ENCODE assay signal across 9 cellular contexts in genomic region chr5:150286820-150287219, GRCh38. TPM values are rescaled to one million over a fixed set of nuclear protein-coding genes. Genes with fewer than 3 reads are reported as not detected.
DNase-seq lines count a peak whose midpoint lies in the region; TF ChIP-seq lines count a peak whose summit lies in the region.
"Had no signal": no experiment of that assay in that cellular context is flagged by ENCODE, and none has a peak within 500 bp of the region (broad histone marks: within the 10 kb centered on the region; RNA-seq: fewer than 3 reads in every experiment).

No MANE protein-coding gene starts in this region.

- no peaks in the 10 kb centered on the region for H3K36me3 Mint-ChIP-seq in nephron progenitor cell (ENCODE audit: low read depth)
- H3K36me3 Mint-ChIP-seq in activated CD4-positive, alpha-beta memory T cell treated with anti-CD3 and anti-CD28 coated beads for 36 hours, result no peaks in the 10 kb centered on the region
- H3K36me3 Mint-ChIP-seq in CD4-positive, alpha-beta memory T cell, result no peaks in the 10 kb centered on the region

- CTCF ChIA-PET in activated CD4-positive, alpha-beta memory T cell treated with anti-CD3 and anti-CD28 coated beads for 36 hours (lab: Charles Lee), result no interaction called here
- CTCF ChIA-PET in CD4-positive, alpha-beta memory T cell (lab: Charles Lee; ENCODE audit: partially characterized antibody), result no interaction called here

- H3K4me1 Mint-ChIP-seq in nephron progenitor cell, result peaks cover 33% of the 10 kb centered on the region
- H3K4me1 Mint-ChIP-seq in activated CD4-positive, alpha-beta memory T cell treated with anti-CD3 and anti-CD28 coated beads for 36 hours (ENCODE audit: low read depth), result no peaks in the 10 kb centered on the region
- peaks cover 0 to 2% (median 0%) of the 10 kb centered on the region in 4 donors for H3K4me1 Mint-ChIP-seq in CD4-positive, alpha-beta memory T cell

- H3K27ac ChIP-seq in caudate nucleus (ENCODE audit: low read depth, low read length), result peak overlapping the region; percentile 1
- no peak overlapping the region for H3K27ac ChIP-seq in CD4-positive, alpha-beta memory T cell (ENCODE audit: low read depth, low read length)

- peak; percentile 55 for TF ChIP-seq CTCF in GM12864 (IDR thresholded peaks at IDR 0.05; ENCODE audit: low read depth, low read length, missing control alignments)
- TF ChIP-seq CTCF in nephron progenitor cell (IDR thresholded peaks at IDR 0.05), result peak; percentile 63

- no peaks in the 10 kb centered on the region for H3K9me3 ChIP-seq in CD4-positive, alpha-beta memory T cell (ENCODE audit: control insufficient read depth in 1 of 2, low read length in 2 of 2)

- no peaks in the 10 kb centered on the region for H3K27me3 ChIP-seq in CD4-positive, alpha-beta memory T cell (ENCODE audit: insufficient read depth, low read length)

- no peak overlapping the region for H3K4me3 Mint-ChIP-seq in nephron progenitor cell
- H3K4me3 Mint-ChIP-seq in activated CD4-positive, alpha-beta memory T cell treated with anti-CD3 and anti-CD28 coated beads for 36 hours, result no peak overlapping the region
- H3K4me3 Mint-ChIP-seq in CD4-positive, alpha-beta memory T cell, result no peak overlapping the region

- no peak for DNase-seq in GM12864 (ENCODE audit: low read depth)
- DNase-seq in Jurkat, Clone E6-1 (ENCODE audit: low read depth, low spot score), result peak; percentile 15
- DNase-seq in caudate nucleus (lab: John Stamatoyannopoulos, UW), result no peak
- peak; percentile 47 for DNase-seq in nephron progenitor cell
- no peak for DNase-seq in activated CD4-positive, alpha-beta memory T cell treated with anti-CD3 and anti-CD28 coated beads for 36 hours
- no peak for DNase-seq in CD4-positive, alpha-beta memory T cell
- DNase-seq in GM19238 (ENCODE audit: insufficient read length, low spot score), result no peak
- DNase-seq: activated naive CD4-positive, alpha-beta T cell treated with Interleukin-2 at 50 U/mL for 16 hours had no signal

- H3K27me3 Mint-ChIP-seq in nephron progenitor cell (ENCODE audit: low read depth, poor library complexity), result peaks cover 6% of the 10 kb centered on the region
- H3K27me3 Mint-ChIP-seq in activated CD4-positive, alpha-beta memory T cell treated with anti-CD3 and anti-CD28 coated beads for 36 hours, result no peaks in the 10 kb centered on the region
- H3K27me3 Mint-ChIP-seq in CD4-positive, alpha-beta memory T cell, result peaks cover under 1 to 2% of the 10 kb centered on the region in 2 donors

- no peak overlapping the region for H3K4me3 ChIP-seq in GM12864 (ENCODE audit: low read depth, low read length)
- no peak overlapping the region for H3K4me3 ChIP-seq in Jurkat, Clone E6-1 (ENCODE audit: low read length)
- H3K4me3 ChIP-seq in CD4-positive, alpha-beta memory T cell (ENCODE audit: low read length in 2 of 2), result no peak overlapping the region
- H3K4me3 ChIP-seq: lung had no signal

- POLR2A ChIA-PET in activated CD4-positive, alpha-beta memory T cell treated with anti-CD3 and anti-CD28 coated beads for 36 hours (lab: Charles Lee), result no interaction called here
- POLR2A ChIA-PET in CD4-positive, alpha-beta memory T cell (lab: Charles Lee; ENCODE audit: partially characterized antibody), result no interaction called here

- no peaks in the 10 kb centered on the region for H3K4me1 ChIP-seq in CD4-positive, alpha-beta memory T cell (ENCODE audit: insufficient read depth, low read length)

- H3K27ac Mint-ChIP-seq in nephron progenitor cell, result no peak overlapping the region
- no peak overlapping the region for H3K27ac Mint-ChIP-seq in activated CD4-positive, alpha-beta memory T cell treated with anti-CD3 and anti-CD28 coated beads for 36 hours
- no peak overlapping the region for H3K27ac Mint-ChIP-seq in CD4-positive, alpha-beta memory T cell

- intact Hi-C loops in activated CD4-positive, alpha-beta memory T cell treated with anti-CD3 and anti-CD28 coated beads for 36 hours (cut with micrococcal nuclease), result no loop called here
- intact Hi-C loops in CD4-positive, alpha-beta memory T cell (cut with micrococcal nuclease), result no loop called here

- no peaks in the 10 kb centered on the region for H3K36me3 ChIP-seq in CD4-positive, alpha-beta memory T cell (ENCODE audit: insufficient read depth, low read length)

- no peaks in the 10 kb centered on the region for H3K9me3 Mint-ChIP-seq in nephron progenitor cell
- no peaks in the 10 kb centered on the region for H3K9me3 Mint-ChIP-seq in activated CD4-positive, alpha-beta memory T cell treated with anti-CD3 and anti-CD28 coated beads for 36 hours
- no peaks in the 10 kb centered on the region for H3K9me3 Mint-ChIP-seq in CD4-positive, alpha-beta memory T cell

RNA-seq across cellular contexts. Expression of gene CAMK2A, which starts 2.8 kb away (rescaled TPM):
- not detected for polyA plus RNA-seq in Jurkat, Clone E6-1 (2012; ENCODE audit: insufficient read depth, insufficient read length)
- not detected for total RNA-seq in activated CD4-positive, alpha-beta memory T cell treated with anti-CD3 and anti-CD28 coated beads for 36 hours
- total RNA-seq in CD4-positive, alpha-beta memory T cell, result not detected
- polyA plus RNA-seq in CD4-positive, alpha-beta memory T cell, result not detected

RNA-seq across cellular contexts. Expression of gene ARSI, which starts 15.9 kb away (rescaled TPM):
- not detected for polyA plus RNA-seq in Jurkat, Clone E6-1 (2012; ENCODE audit: insufficient read depth, insufficient read length)
- total RNA-seq in activated CD4-positive, alpha-beta memory T cell treated with anti-CD3 and anti-CD28 coated beads for 36 hours, result not detected
- not detected for total RNA-seq in CD4-positive, alpha-beta memory T cell
- polyA plus RNA-seq in CD4-positive, alpha-beta memory T cell, result not detected

Comparison
In these comparisons a context has a peak if more than half of its experiments do, and no peak if none do; other contexts are left out.
1. DNase-seq: peak in Jurkat, Clone E6-1 (single experiment) and nephron progenitor cell (single experiment); none in GM12864 (single experiment), caudate nucleus (0 of 61), activated CD4-positive, alpha-beta memory T cell treated with anti-CD3 and anti-CD28 coated beads for 36 hours (single experiment), CD4-positive, alpha-beta memory T cell (0 of 5) and GM19238 (single experiment).